17 cellular contexts compared by ENCODE assay signal in the genomic region with DNA sequence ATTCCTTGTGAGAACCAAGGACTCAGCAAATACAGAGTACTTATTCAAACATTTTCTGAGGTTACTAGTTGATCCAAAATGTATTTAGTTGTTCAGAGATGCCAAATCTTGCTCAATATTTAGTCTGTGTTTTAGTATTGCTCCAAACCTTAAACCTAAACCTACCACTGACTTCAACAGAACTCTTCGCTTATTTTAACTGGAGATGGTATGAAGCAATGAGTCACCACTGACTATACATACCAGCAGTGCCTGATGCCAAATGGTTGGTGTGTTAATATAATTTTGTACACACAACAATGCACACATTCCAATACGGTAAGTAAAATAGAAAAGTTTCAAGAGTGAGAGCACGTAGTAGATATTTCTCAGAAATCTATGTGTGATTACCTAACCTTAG. TPM values are rescaled to one million over a fixed set of nuclear protein-coding genes. Genes with fewer than 3 reads are reported as not detected.
A peak's percentile ranks its signal among the peaks of the same experiment; 100 is the strongest.
DNase-seq lines count a peak whose midpoint lies in the region; ATAC-seq lines count a peak whose summit lies in the region.
"Had no signal": no experiment of that assay in that cellular context is flagged by ENCODE, and none has a peak within 500 bp of the region (broad histone marks: within the 10 kb centered on the region; RNA-seq: fewer than 3 reads in every experiment).

No MANE protein-coding gene starts in this region.

- no peaks in the 10 kb centered on the region for H3K79me2 ChIP-seq in GM23248 (ENCODE audit: insufficient read depth)

- H3K9ac ChIP-seq in GM23248 = no peak overlapping the region
- H3K9ac ChIP-seq: BLaER1 treated with 17β-estradiol and CSF1 and Interleukin-3, amounts not matched to agents 10 nM and 100 nM had no signal

- no peaks in the 10 kb centered on the region for H3K27me3 Mint-ChIP-seq in stimulated activated memory B cell treated with anti-CD40 and anti-IgM and Interleukin-4, amounts not matched to agents 10 μg/mL and 1 μg/mL and 100 μg/mL, for 72 hours
- H3K27me3 Mint-ChIP-seq: T-helper 17 cell had no signal

- H3K9me3 Mint-ChIP-seq in stimulated activated memory B cell treated with anti-CD40 and anti-IgM and Interleukin-4, amounts not matched to agents 10 μg/mL and 1 μg/mL and 100 μg/mL, for 72 hours = no peaks in the 10 kb centered on the region
- H3K9me3 Mint-ChIP-seq: H9; naive thymus-derived CD4-positive, alpha-beta T cell had no signal

- H3K4me3 Mint-ChIP-seq in stimulated activated memory B cell treated with anti-CD40 and anti-IgM and Interleukin-4, amounts not matched to agents 10 μg/mL and 1 μg/mL and 100 μg/mL, for 72 hours = no peak overlapping the region
- H3K4me3 Mint-ChIP-seq: H9; naive thymus-derived CD4-positive, alpha-beta T cell; T-helper 17 cell had no signal

- H3K27me3 ChIP-seq in GM23248 (replicated peaks; ENCODE audit: insufficient read depth) = 0 out of 2 replicates have a peak, but pooled peaks cover 3% of the 10 kb centered on the region
- H3K27me3 ChIP-seq: BLaER1 treated with 17β-estradiol and CSF1 and Interleukin-3, amounts not matched to agents 10 nM and 100 nM had no signal

- no peak overlapping the region for H2AFZ ChIP-seq in GM23248

- H3F3A ChIP-seq in GM23248 (ENCODE audit: insufficient read depth) = peaks cover 18% of the 10 kb centered on the region

- peak overlapping the region; percentile 16 for H3K4me2 ChIP-seq in GM23248 (ENCODE audit: unreplicated experiment)

- no peak overlapping the region for H3K27ac ChIP-seq in GM23248

- ATAC-seq in HG03378 (IDR thresholded peaks at IDR 0.05; ENCODE audit: unreplicated experiment) (no peak), HG03097 (IDR thresholded peaks at IDR 0.05; ENCODE audit: low FRiP score, unreplicated experiment) (no peak)
- ATAC-seq in stimulated activated memory B cell treated with anti-CD40 and anti-IgM and Interleukin-4, amounts not matched to agents 10 μg/mL and 1 μg/mL and 100 μg/mL, for 72 hours = no peak
- ATAC-seq: activated CD4-positive, CD25-positive, alpha-beta regulatory T cell treated with anti-CD3 and anti-CD28 coated beads, Interleukin-2, amount 50 U/mL, for 24 hours; naive thymus-derived CD4-positive, alpha-beta T cell; T-helper 17 cell had no signal

- no peak overlapping the region for H3K27ac Mint-ChIP-seq in stimulated activated memory B cell treated with anti-CD40 and anti-IgM and Interleukin-4, amounts not matched to agents 10 μg/mL and 1 μg/mL and 100 μg/mL, for 72 hours
- H3K27ac Mint-ChIP-seq: H9; naive thymus-derived CD4-positive, alpha-beta T cell; T-helper 17 cell had no signal

- no peaks in the 10 kb centered on the region for H3K9me2 ChIP-seq in GM23248 (ENCODE audit: insufficient read depth)

- peaks cover 22% of the 10 kb centered on the region for H3K4me1 ChIP-seq in GM23248 (ENCODE audit: insufficient read depth)

- in situ Hi-C loops in GM23248 (cut with MboI) = no loop called here

- no peak overlapping the region for H3K4me3 ChIP-seq in GM23248
- H3K4me3 ChIP-seq: BLaER1 treated with 17β-estradiol and CSF1 and Interleukin-3, amounts not matched to agents 10 nM and 100 nM had no signal

- 54 to 58% methylated on average over 3 of the region's 3 CpGs for WGBS in GM23248 (ENCODE audit: low coverage in 1 of 2, low lambda C conversion rate in 2 of 2, missing lambda C conversion rate in 2 of 2), 2 experiments

- no peaks in the 10 kb centered on the region for H3K9me3 ChIP-seq in GM23248 (ENCODE audit: low read depth)
- H3K9me3 ChIP-seq: BLaER1 treated with 17β-estradiol and CSF1 and Interleukin-3, amounts not matched to agents 10 nM and 100 nM had no signal

- peak; percentile 71 for DNase-seq in GM23248
- DNase-seq in SKM-1 (lab: John Stamatoyannopoulos, UW; ENCODE audit: unreplicated experiment) = peak; percentile 5
- DNase-seq in fibroblast of gingiva (ENCODE audit: low read depth) = peak; percentile 84
- peak; percentile 55 for DNase-seq in renal cortical epithelial cell (ENCODE audit: low read depth)
- DNase-seq in DMS 273 (lab: John Stamatoyannopoulos, UW; ENCODE audit: unreplicated experiment) = no peak
- DNase-seq: activated effector memory CD4-positive, alpha-beta T cell treated with anti-CD3 and anti-CD28 coated beads, Interleukin-2, amount 50 U/mL, for 16 hours; aorta; DMS79; H9; naive thymus-derived CD4-positive, alpha-beta T cell; substantia nigra; T-helper 17 cell had no signal

- H3K4me1 Mint-ChIP-seq in stimulated activated memory B cell treated with anti-CD40 and anti-IgM and Interleukin-4, amounts not matched to agents 10 μg/mL and 1 μg/mL and 100 μg/mL, for 72 hours = peaks cover 20% of the 10 kb centered on the region

- no peaks in the 10 kb centered on the region for H3K36me3 ChIP-seq in GM23248 (ENCODE audit: low read depth)
- H3K36me3 ChIP-seq: BLaER1 treated with 17β-estradiol and CSF1 and Interleukin-3, amounts not matched to agents 10 nM and 100 nM had no signal

- no peaks in the 10 kb centered on the region for H4K20me1 ChIP-seq in GM23248 (ENCODE audit: insufficient read depth)

- no peaks in the 10 kb centered on the region for H3K36me3 Mint-ChIP-seq in stimulated activated memory B cell treated with anti-CD40 and anti-IgM and Interleukin-4, amounts not matched to agents 10 μg/mL and 1 μg/mL and 100 μg/mL, for 72 hours
- H3K36me3 Mint-ChIP-seq: naive thymus-derived CD4-positive, alpha-beta T cell had no signal

RNA-seq across cellular contexts. Expression of gene SPTLC3, which starts 1.9 kb away (rescaled TPM):
- total RNA-seq in GM23248 (2014; rRNA removed; shearing (Covaris generic)) = 1.1 and 5.5 TPM in 2 replicates
- 1.4 and 2.5 TPM in 2 replicates for polyA plus RNA-seq in GM23248 (2016; fragmentation: Nextera tagmentation; extraction: Ambion mirVana)
- 4.2 and 46.9 TPM in 2 replicates for total RNA-seq in renal cortical epithelial cell
